Comparison of ENCODE assay signal across 1 cellular context in the genomic region with DNA sequence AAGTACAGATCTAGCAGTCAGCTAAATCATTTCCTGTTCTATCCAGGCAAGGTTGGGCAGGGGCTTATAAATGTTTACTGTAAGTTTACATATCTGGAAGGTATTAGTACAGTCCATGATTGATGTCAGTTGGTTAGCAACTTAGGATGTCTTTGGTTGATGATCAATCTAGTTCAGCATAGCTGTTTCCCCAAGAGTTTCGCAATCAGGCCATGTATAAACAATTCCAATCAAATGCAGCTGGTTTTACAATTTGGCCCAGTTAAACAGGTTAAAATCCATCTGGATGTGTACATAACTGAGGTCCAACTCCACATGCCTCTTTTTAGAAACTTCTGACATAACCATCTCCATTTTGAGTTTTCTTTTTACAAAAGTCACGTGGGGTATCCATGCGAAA.
TF ChIP-seq lines count a peak whose summit lies in the region.

No MANE protein-coding gene starts in this region.

TF ChIP-seq in A549, 52 proteins besides CTCF, POLR2A, EP300 and RAD21:
- TF ChIP-seq CEBPB (IDR thresholded peaks at IDR 0.05): peak; percentile 81 to 86; a peak in 3 of 4 replicates
- TF ChIP-seq PBX3 (IDR thresholded peaks at IDR 0.05): no peak
